In genomic region chr1:109909531-109909930, GRCh38 we compare ENCODE assay signal across 11 cellular contexts. TPM values are rescaled to one million over a fixed set of nuclear protein-coding genes. Genes with fewer than 3 reads are reported as not detected.
DNase-seq lines count a peak whose midpoint lies in the region; ATAC-seq and TF ChIP-seq lines count a peak whose summit lies in the region.
"Had no signal": no experiment of that assay in that cellular context is flagged by ENCODE, and none has a peak within 500 bp of the region (broad histone marks: within the 10 kb centered on the region; RNA-seq: fewer than 3 reads in every experiment).

No MANE protein-coding gene starts in this region.

- H3K27me3 ChIP-seq in heart left ventricle (peaks cover 0 to 9% (median 0%) of the 10 kb centered on the region in 9 donors), subcutaneous abdominal adipose tissue (ENCODE audit: control insufficient read depth in 5 of 5, insufficient read depth in 4 of 5, low read length in 5 of 5) (no peaks in the 10 kb centered on the region)
- H3K27me3 ChIP-seq: Peyer's patch had no signal

- WGBS in heart left ventricle, 4 donors, result 67 to 77% (median 73%) methylated on average over 3 of the region's 3 CpGs

- peaks cover 31% of the 10 kb centered on the region for H3K36me3 Mint-ChIP-seq in activated CD8-positive, alpha-beta T cell treated with anti-CD3 and anti-CD28 coated beads for 36 hours (ENCODE audit: low read depth)

- H3K36me3 ChIP-seq in heart left ventricle (peaks cover 0 to 12% (median 0%) of the 10 kb centered on the region in 9 donors), subcutaneous abdominal adipose tissue (ENCODE audit: control insufficient read depth in 5 of 5, insufficient read depth in 5 of 5, low read length in 5 of 5) (peaks cover 0 to 6% (median 4%) of the 10 kb centered on the region in 5 donors)
- H3K36me3 ChIP-seq: Peyer's patch had no signal

- TF ChIP-seq POLR2A in heart left ventricle (IDR thresholded peaks at IDR 0.05), result no peak

- peak overlapping the region in 1 of 5 donors; percentile 71 for H3K9ac ChIP-seq in subcutaneous abdominal adipose tissue (ENCODE audit: low read length in 5 of 5)

- intact Hi-C loops in heart left ventricle (cut with DNase I), result loop anchor here in 2 of 10 donors (2.0 to 5.0 kb wide), 2 partner anchors 107 to 117 kb away; no protein-coding TSS in a partner anchor
- intact Hi-C loops in cardiac septum (cut with DNase I), result loop anchor here (5.0 kb wide), 1 partner anchor 62 kb away; no protein-coding TSS in a partner anchor
- intact Hi-C loops in activated CD8-positive, alpha-beta T cell treated with anti-CD3 and anti-CD28 coated beads for 36 hours (cut with micrococcal nuclease), result loop anchor here (5.0 kb wide), 1 partner anchor 117 kb away; no protein-coding TSS in a partner anchor

- no peak for DNase-seq in heart left ventricle
- DNase-seq in cardiac septum (ENCODE audit: low spot score), result no peak
- no peak for DNase-seq in activated CD8-positive, alpha-beta T cell treated with anti-CD3 and anti-CD28 coated beads for 36 hours
- DNase-seq in kidney tubule cell (ENCODE audit: low spot score), result peak; percentile 59
- DNase-seq in GM13977 (ENCODE audit: low spot score), result no peak
- DNase-seq: mesendoderm, NCI-H226, Peyer's patch had no signal

- in situ Hi-C loops in GM13977 (cut with MboI; ENCODE audit: low pct_unique_long_range_greater_than_20kb, low sequenced_read_pairs, unreplicated experiment), result no loop called here

- H3K4me1 Mint-ChIP-seq in activated CD8-positive, alpha-beta T cell treated with anti-CD3 and anti-CD28 coated beads for 36 hours (ENCODE audit: low read depth), result peaks cover 71% of the 10 kb centered on the region

- H3K27ac ChIP-seq in heart left ventricle (peak overlapping the region in 8 of 12 donors; percentile 80 to 91 (median 88)), subcutaneous abdominal adipose tissue (ENCODE audit: low read depth, low read length) (peak overlapping the region; percentile 79)

- ATAC-seq in heart left ventricle (no peak), GM18868 (IDR thresholded peaks at IDR 0.05; ENCODE audit: unreplicated experiment) (no peak), GM21576 (IDR thresholded peaks at IDR 0.05; ENCODE audit: unreplicated experiment) (no peak)
- no peak for ATAC-seq in activated CD8-positive, alpha-beta T cell treated with anti-CD3 and anti-CD28 coated beads for 36 hours

- H3K4me1 ChIP-seq in heart left ventricle (peaks cover 4 to 59% (median 42%) of the 10 kb centered on the region in 12 donors), subcutaneous abdominal adipose tissue (ENCODE audit: control insufficient read depth in 5 of 5, insufficient read depth in 5 of 5, low read length in 5 of 5) (peaks cover 14 to 66% (median 44%) of the 10 kb centered on the region in 5 donors)

- H3K9me3 ChIP-seq in heart left ventricle (no peaks in the 10 kb centered on the region), subcutaneous abdominal adipose tissue (ENCODE audit: control insufficient read depth in 5 of 5, low read length in 5 of 5) (no peaks in the 10 kb centered on the region)
- H3K9me3 ChIP-seq: Peyer's patch had no signal

- H3K4me3 ChIP-seq in heart left ventricle, result peak overlapping the region in 1 of 12 donors; percentile 97
- H3K4me3 ChIP-seq in subcutaneous abdominal adipose tissue (ENCODE audit: low read depth in 1 of 5, low read length in 5 of 5), result no peak overlapping the region

- H3K27me3 Mint-ChIP-seq in activated CD8-positive, alpha-beta T cell treated with anti-CD3 and anti-CD28 coated beads for 36 hours, result no peaks in the 10 kb centered on the region

- POLR2A ChIA-PET in activated CD8-positive, alpha-beta T cell treated with anti-CD3 and anti-CD28 coated beads for 36 hours (lab: Charles Lee), result interaction anchor here (0.9 to 1.4 kb wide), 3 partner anchors 11 to 118 kb away, joined by 3 to 4 read pairs (median 3); no protein-coding TSS in a partner anchor

- TF ChIP-seq CTCF in heart left ventricle (IDR thresholded peaks at IDR 0.05) (no peak), GM13977 (IDR thresholded peaks at IDR 0.05; ENCODE audit: extremely low read depth, insufficient read depth, missing control alignments) (no peak)
- TF ChIP-seq CTCF in activated CD8-positive, alpha-beta T cell treated with anti-CD3 and anti-CD28 coated beads for 36 hours (IDR thresholded peaks at IDR 0.05), result no peak

- peak overlapping the region; percentile 89 for H3K4me3 Mint-ChIP-seq in activated CD8-positive, alpha-beta T cell treated with anti-CD3 and anti-CD28 coated beads for 36 hours

- CTCF ChIA-PET in activated CD8-positive, alpha-beta T cell treated with anti-CD3 and anti-CD28 coated beads for 36 hours (lab: Charles Lee), result interaction anchor here (3.6 kb wide), 1 partner anchor 119 kb away, joined by 21 read pairs; no protein-coding TSS in a partner anchor

- peak overlapping the region; percentile 95 for H3K27ac Mint-ChIP-seq in activated CD8-positive, alpha-beta T cell treated with anti-CD3 and anti-CD28 coated beads for 36 hours

- peaks cover 5% of the 10 kb centered on the region for H3K9me3 Mint-ChIP-seq in activated CD8-positive, alpha-beta T cell treated with anti-CD3 and anti-CD28 coated beads for 36 hours

RNA-seq across cellular contexts. Expression of gene CSF1, which starts 1.1 kb away (rescaled TPM):
- total RNA-seq in heart left ventricle, result 10 to 100 TPM in 8 of 9 donors, 1 to 10 TPM in 1; 9.0 to 64.8 (median 14.5) TPM
- 1 to 10 TPM; 9.1 to 9.9 TPM for polyA plus RNA-seq in heart left ventricle
- 16.7 TPM for total RNA-seq in cardiac septum
- 10 to 100 TPM; 28.3 to 33.3 TPM for total RNA-seq in activated CD8-positive, alpha-beta T cell treated with anti-CD3 and anti-CD28 coated beads for 36 hours
